15 cellular contexts compared by ENCODE assay signal in genomic region chr15:70670680-70671079, GRCh38.
A peak's percentile ranks its signal among the peaks of the same experiment; 100 is the strongest.
DNase-seq lines count a peak whose midpoint lies in the region; ATAC-seq and TF ChIP-seq lines count a peak whose summit lies in the region.
"Had no signal": no experiment of that assay in that cellular context is flagged by ENCODE, and none has a peak within 500 bp of the region (broad histone marks: within the 10 kb centered on the region; RNA-seq: fewer than 3 reads in every experiment).

No MANE protein-coding gene starts in this region.

- H4K20me1 ChIP-seq in mammary epithelial cell (ENCODE audit: insufficient read depth, low read length): no peaks in the 10 kb centered on the region

- H3K36me3 Mint-ChIP-seq in osteocyte (ENCODE audit: unreplicated experiment): peaks cover 40% of the 10 kb centered on the region
- no peaks in the 10 kb centered on the region for H3K36me3 Mint-ChIP-seq in activated CD4-positive, alpha-beta memory T cell treated with anti-CD3 and anti-CD28 coated beads, Interleukin-2, amount 10 ng/mL, durations not matched to agents 7 days and 5 days (ENCODE audit: low read depth)
- H3K36me3 Mint-ChIP-seq: IgD-negative memory B cell had no signal

- intact Hi-C loops in mammary epithelial cell (cut with micrococcal nuclease): no loop called here

- dilution Hi-C loops in mammary epithelial cell (cut with HindIII; ENCODE audit: low sequenced_read_pairs): no loop called here

- H3K9me3 ChIP-seq in mammary epithelial cell (replicated peaks; ENCODE audit: insufficient read depth, low read length): no peaks in the 10 kb centered on the region
- H3K9me3 ChIP-seq: adrenal gland had no signal

- H3K4me2 ChIP-seq in mammary epithelial cell (ENCODE audit: insufficient read depth, low read depth, low read length): no peak overlapping the region

- in situ Hi-C loops in mammary epithelial cell (cut with MboI; ENCODE audit: low sequenced_read_pairs in 2 of 2): no loop called here

- H3K27ac ChIP-seq in mammary epithelial cell (ENCODE audit: insufficient read depth, low read depth, low read length): no peak overlapping the region
- H3K27ac ChIP-seq: adrenal gland had no signal

- H3K9me3 Mint-ChIP-seq in osteocyte (ENCODE audit: unreplicated experiment): no peaks in the 10 kb centered on the region
- no peaks in the 10 kb centered on the region for H3K9me3 Mint-ChIP-seq in activated CD4-positive, alpha-beta memory T cell treated with anti-CD3 and anti-CD28 coated beads, Interleukin-2, amount 10 ng/mL, durations not matched to agents 7 days and 5 days
- H3K9me3 Mint-ChIP-seq: IgD-negative memory B cell; stimulated activated naive CD8-positive, alpha-beta T cell treated with anti-CD3 and anti-CD28 coated beads, Interleukin-15, amount 100 ng/mL, for 72 hours had no signal

- peak overlapping the region; percentile 8 for H3K27ac Mint-ChIP-seq in osteocyte (ENCODE audit: unreplicated experiment)
- H3K27ac Mint-ChIP-seq in activated CD4-positive, alpha-beta memory T cell treated with anti-CD3 and anti-CD28 coated beads, Interleukin-2, amount 10 ng/mL, durations not matched to agents 7 days and 5 days: no peak overlapping the region
- H3K27ac Mint-ChIP-seq: activated CD8-positive, alpha-beta memory T cell treated with anti-CD3 and anti-CD28 coated beads, Interleukin-2, amount 10 ng/mL, durations not matched to agents 7 days and 5 days; IgD-negative memory B cell; stimulated activated naive CD8-positive, alpha-beta T cell treated with anti-CD3 and anti-CD28 coated beads, Interleukin-15, amount 100 ng/mL, for 72 hours had no signal

- H3K79me2 ChIP-seq in mammary epithelial cell (ENCODE audit: insufficient read depth, low read length): no peaks in the 10 kb centered on the region

- CTCF ChIA-PET in mammary epithelial cell (lab: Charles Lee; ENCODE audit: low non-redundant PET): no interaction called here
- CTCF ChIA-PET in activated CD4-positive, alpha-beta memory T cell treated with anti-CD3 and anti-CD28 coated beads, Interleukin-2, amount 10 ng/mL, durations not matched to agents 7 days and 5 days (lab: Charles Lee): no interaction called here

- no peak for TF ChIP-seq CTCF in NB4 (IDR thresholded peaks at IDR 0.05; ENCODE audit: low read depth, low read length)
- peak; percentile 12 for TF ChIP-seq CTCF in mammary epithelial cell (conservative IDR thresholded peaks at IDR 0.05 in 1 of 2, IDR thresholded peaks at IDR 0.05 in 1 of 2; ENCODE audit: extremely low read depth in 1 of 2, insufficient read depth in 1 of 2, low read depth in 1 of 2, low read length in 2 of 2)
- peak; percentile 47 for TF ChIP-seq CTCF in osteocyte (IDR thresholded peaks at IDR 0.05)

- no peak overlapping the region for H3K9ac ChIP-seq in mammary epithelial cell (ENCODE audit: insufficient read depth, low read length)

- H3K36me3 ChIP-seq in mammary epithelial cell (ENCODE audit: insufficient read depth, low read length): peaks cover 19% of the 10 kb centered on the region

- no peak overlapping the region for H3K4me3 Mint-ChIP-seq in osteocyte (ENCODE audit: unreplicated experiment)
- H3K4me3 Mint-ChIP-seq in activated CD4-positive, alpha-beta memory T cell treated with anti-CD3 and anti-CD28 coated beads, Interleukin-2, amount 10 ng/mL, durations not matched to agents 7 days and 5 days: no peak overlapping the region
- H3K4me3 Mint-ChIP-seq: activated CD8-positive, alpha-beta memory T cell treated with anti-CD3 and anti-CD28 coated beads, Interleukin-2, amount 10 ng/mL, durations not matched to agents 7 days and 5 days; IgD-negative memory B cell; stimulated activated naive CD8-positive, alpha-beta T cell treated with anti-CD3 and anti-CD28 coated beads, Interleukin-15, amount 100 ng/mL, for 72 hours had no signal

- DNase-seq in NCI-H1694 treated with DMSO at 0.1 percent for 48 hours (lab: John Stamatoyannopoulos, UW) (peak; percentile 1), NCI-H1694 (lab: John Stamatoyannopoulos, UW) (no peak), NB4 (ENCODE audit: low read depth) (peak; percentile 29), mammary epithelial cell (no peak), osteocyte (ENCODE audit: extremely low spot score, unreplicated experiment) (no peak)
- DNase-seq in activated CD4-positive, alpha-beta T cell treated with anti-CD3 and anti-CD28 coated beads, Interleukin-2, amount 50 U/mL, for 1 hour: no peak
- no peak for DNase-seq in activated CD4-positive, alpha-beta memory T cell treated with anti-CD3 and anti-CD28 coated beads, Interleukin-2, amount 10 ng/mL, durations not matched to agents 7 days and 5 days
- DNase-seq: activated CD8-positive, alpha-beta memory T cell treated with anti-CD3 and anti-CD28 coated beads, Interleukin-2, amount 10 ng/mL, durations not matched to agents 7 days and 5 days; GDM1; NCI-H524 treated with DMSO at 0.1 percent for 48 hours; stimulated activated CD4-positive, alpha-beta T cell treated with anti-CD3 and anti-CD28 coated beads, Interleukin-2, amount 100 ng/mL, for 48 hours; stimulated activated naive CD8-positive, alpha-beta T cell treated with anti-CD3 and anti-CD28 coated beads, Interleukin-15, amount 100 ng/mL, for 72 hours had no signal

- no peaks in the 10 kb centered on the region for H3K27me3 ChIP-seq in mammary epithelial cell (ENCODE audit: insufficient read depth, low read length)
- H3K27me3 ChIP-seq: adrenal gland had no signal

- ATAC-seq in GM18870 (IDR thresholded peaks at IDR 0.05; ENCODE audit: unreplicated experiment): no peak
- ATAC-seq: activated CD8-positive, alpha-beta memory T cell treated with anti-CD3 and anti-CD28 coated beads, Interleukin-2, amount 10 ng/mL, durations not matched to agents 7 days and 5 days; stimulated activated naive CD8-positive, alpha-beta T cell treated with anti-CD3 and anti-CD28 coated beads, Interleukin-15, amount 100 ng/mL, for 72 hours had no signal

- H3K4me1 Mint-ChIP-seq in osteocyte (ENCODE audit: unreplicated experiment): peaks cover 10% of the 10 kb centered on the region
- peaks cover 24% of the 10 kb centered on the region for H3K4me1 Mint-ChIP-seq in activated CD4-positive, alpha-beta memory T cell treated with anti-CD3 and anti-CD28 coated beads, Interleukin-2, amount 10 ng/mL, durations not matched to agents 7 days and 5 days

- no TSS peak for BruUV-seq in mammary epithelial cell (replicated peaks; lab: Mats Ljungman, UMichigan)

- POLR2A ChIA-PET in activated CD4-positive, alpha-beta memory T cell treated with anti-CD3 and anti-CD28 coated beads, Interleukin-2, amount 10 ng/mL, durations not matched to agents 7 days and 5 days (lab: Charles Lee): no interaction called here

- H3K4me3 ChIP-seq in NB4 (ENCODE audit: low read depth, low read length) (no peak overlapping the region), mammary epithelial cell (replicated peaks in 1 of 3; ENCODE audit: insufficient read depth in 1 of 3, low read depth in 2 of 3, low read length in 3 of 3) (no peak overlapping the region)
- H3K4me3 ChIP-seq: adrenal gland had no signal

- H3K4me1 ChIP-seq in mammary epithelial cell (ENCODE audit: insufficient read depth, low read length): no peaks in the 10 kb centered on the region
- H3K4me1 ChIP-seq: adrenal gland had no signal

- no peak for TF ChIP-seq POLR2A in NB4 (IDR thresholded peaks at IDR 0.05; ENCODE audit: extremely low read depth, insufficient read length)

- no peaks in the 10 kb centered on the region for H3K27me3 Mint-ChIP-seq in osteocyte (ENCODE audit: unreplicated experiment)
- peaks cover 20% of the 10 kb centered on the region for H3K27me3 Mint-ChIP-seq in activated CD4-positive, alpha-beta memory T cell treated with anti-CD3 and anti-CD28 coated beads, Interleukin-2, amount 10 ng/mL, durations not matched to agents 7 days and 5 days

- 94% methylated on average over 1 of the region's 1 CpG for WGBS in mammary epithelial cell (ENCODE audit: low coverage, missing lambda C conversion rate)

- no peak overlapping the region for H2AFZ ChIP-seq in mammary epithelial cell (ENCODE audit: low read depth, low read length)

Comparison
In these comparisons a context has a peak if more than half of its experiments do, and no peak if none do; other contexts are left out.
1. DNase-seq: peak in NCI-H1694 treated with DMSO at 0.1 percent for 48 hours (single experiment) and NB4 (single experiment); none in NCI-H1694 (single experiment), mammary epithelial cell (single experiment), osteocyte (single experiment), activated CD4-positive, alpha-beta T cell treated with anti-CD3 and anti-CD28 coated beads, Interleukin-2, amount 50 U/mL, for 1 hour (single experiment) and activated CD4-positive, alpha-beta memory T cell treated with anti-CD3 and anti-CD28 coated beads, Interleukin-2, amount 10 ng/mL, durations not matched to agents 7 days and 5 days (single experiment).